In the genomic region with DNA sequence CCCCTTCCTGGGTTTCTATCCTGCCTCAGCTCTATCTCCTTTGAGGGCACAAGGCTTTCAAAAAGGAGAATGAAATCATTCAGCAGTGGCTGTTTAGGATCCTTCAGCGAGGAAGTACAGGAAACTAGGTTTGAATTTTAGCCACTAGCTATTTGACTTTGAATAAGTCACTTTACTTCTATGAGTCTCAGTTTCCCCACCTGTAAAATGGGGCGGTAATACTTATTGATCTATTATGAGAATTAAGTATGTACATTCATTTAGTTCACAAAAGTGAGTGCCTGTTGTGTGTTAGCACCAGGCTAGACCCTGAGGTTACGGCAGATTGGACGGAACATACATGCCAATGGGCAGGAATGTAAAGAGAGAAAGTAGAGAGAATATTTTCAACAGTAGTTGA, we compare ENCODE assay signal across 23 cellular contexts. TPM values are rescaled to one million over a fixed set of nuclear protein-coding genes. Genes with fewer than 3 reads are reported as not detected.
DNase-seq lines count a peak whose midpoint lies in the region; ATAC-seq, FAIRE-seq and TF ChIP-seq lines count a peak whose summit lies in the region.
"Had no signal": no experiment of that assay in that cellular context is flagged by ENCODE, and none has a peak within 500 bp of the region (broad histone marks: within the 10 kb centered on the region; RNA-seq: fewer than 3 reads in every experiment).

No MANE protein-coding gene starts in this region.

- ATAC-seq in RWPE2 (ENCODE audit: low read depth), result no peak
- ATAC-seq in pancreas, result no peak
- ATAC-seq in GM21381 (IDR thresholded peaks at IDR 0.05; ENCODE audit: unreplicated experiment), result no peak
- ATAC-seq in GM21717 (IDR thresholded peaks at IDR 0.05; ENCODE audit: unreplicated experiment), result no peak
- ATAC-seq: activated CD8-positive, alpha-beta T cell treated with anti-CD3 and anti-CD28 coated beads for 36 hours; heart right ventricle had no signal

- WGBS in hepatocyte (ENCODE audit: low lambda C conversion rate, missing lambda C conversion rate), result 95% methylated on average over 4 of the region's 4 CpGs
- WGBS in pancreas, 2 donors, result 54 to 63% methylated on average over 4 of the region's 4 CpGs

- H3K4me3 ChIP-seq in RWPE2 (ENCODE audit: severe bottlenecking) (no peak overlapping the region), hepatocyte (no peak overlapping the region), pancreas (peak overlapping the region in 2 of 4 donors; percentile 4 to 17), vagina (no peak overlapping the region)
- H3K4me3 ChIP-seq: GM23248, heart right ventricle, SJSA1 had no signal

- H3K9me3 ChIP-seq in RWPE2 (ENCODE audit: severe bottlenecking) (no peaks in the 10 kb centered on the region), hepatocyte (ENCODE audit: low read depth) (no peaks in the 10 kb centered on the region), pancreas (no peaks in the 10 kb centered on the region), vagina (no peaks in the 10 kb centered on the region)
- H3K9me3 ChIP-seq: heart right ventricle, SJSA1 had no signal

- H3K4me2 ChIP-seq in hepatocyte, result peak overlapping the region; percentile 71

- no peak for TF ChIP-seq POLR2A in vagina (IDR thresholded peaks at IDR 0.05)

- DNase-seq in RWPE2 (ENCODE audit: low spot score), result no peak
- no peak for DNase-seq in hepatocyte (ENCODE audit: low spot score)
- DNase-seq in pancreas, result no peak
- DNase-seq in vagina (ENCODE audit: extremely low spot score in 2 of 2), result no peak
- no peak for DNase-seq in hippocampal formation (lab: John Stamatoyannopoulos, UW)
- DNase-seq: activated B cell treated with CpG ODN at 0.5 μM for 24 hours; activated CD8-positive, alpha-beta T cell treated with anti-CD3 and anti-CD28 coated beads for 36 hours; activated naive CD4-positive, alpha-beta T cell treated with anti-CD3 and anti-CD28 coated beads, Interleukin-2, amount 10 ng/mL, durations not matched to agents 7 days and 5 days; activated T-cell treated with anti-CD3 and anti-CD28 coated beads, Interleukin-2, amount 50 U/mL, for 1 hour; AML-193; aorta; COR-L47; effector CD8-positive, alpha-beta T cell; GM23248; heart right ventricle; Kasumi-1; posterior cingulate gyrus; stimulated activated CD4-positive, alpha-beta T cell treated with anti-CD3 and anti-CD28 coated beads, Interleukin-4, amount 100 ng/mL, for 1 hour had no signal

- H3K36me3 ChIP-seq in RWPE2 (ENCODE audit: low read depth), result peaks cover 58% of the 10 kb centered on the region
- H3K36me3 ChIP-seq in hepatocyte (replicated peaks; ENCODE audit: insufficient read depth, low read depth), result no peaks in the 10 kb centered on the region
- no peaks in the 10 kb centered on the region for H3K36me3 ChIP-seq in pancreas
- H3K36me3 ChIP-seq in vagina, result no peaks in the 10 kb centered on the region
- H3K36me3 ChIP-seq: heart right ventricle, SJSA1 had no signal

- no peaks in the 10 kb centered on the region for H3K9me2 ChIP-seq in hepatocyte (replicated peaks; ENCODE audit: insufficient read depth)

- no peak for FAIRE-seq in pancreas (lab: Jason Lieb, UNC)
- FAIRE-seq: HTR-8/SVneo, islet of Langerhans had no signal

- intact Hi-C loops in pancreas (cut with DNase I), result loop anchor here in 2 of 3 donors (5.0 kb wide), 2 partner anchors 44 to 49 kb away; no protein-coding TSS in a partner anchor
- intact Hi-C loops in vagina (cut with DNase I), result no loop called here

- peaks cover 6% of the 10 kb centered on the region for H4K20me1 ChIP-seq in hepatocyte (ENCODE audit: insufficient read depth, poor library complexity, severe bottlenecking)

- no peak for TF ChIP-seq CTCF in RWPE2 (IDR thresholded peaks at IDR 0.05; ENCODE audit: poor library complexity, severe bottlenecking)
- TF ChIP-seq CTCF in hepatocyte (IDR thresholded peaks at IDR 0.05; ENCODE audit: poor library complexity), result no peak
- TF ChIP-seq CTCF in pancreas (IDR thresholded peaks at IDR 0.05), result no peak
- TF ChIP-seq CTCF in vagina (IDR thresholded peaks at IDR 0.05), result no peak

- peaks cover 78% of the 10 kb centered on the region for H3K4me1 ChIP-seq in RWPE2 (ENCODE audit: insufficient read depth, poor library complexity, severe bottlenecking)
- peaks cover 71% of the 10 kb centered on the region for H3K4me1 ChIP-seq in hepatocyte (ENCODE audit: insufficient read depth)
- H3K4me1 ChIP-seq in pancreas, result peaks cover 77 to 85% (median 79%) of the 10 kb centered on the region in 3 donors
- peaks cover 13% of the 10 kb centered on the region for H3K4me1 ChIP-seq in vagina
- H3K4me1 ChIP-seq: SJSA1 had no signal

- no peaks in the 10 kb centered on the region for H3K27me3 ChIP-seq in RWPE2 (ENCODE audit: insufficient read depth, poor library complexity, severe bottlenecking)
- H3K27me3 ChIP-seq in hepatocyte, result no peaks in the 10 kb centered on the region
- H3K27me3 ChIP-seq in pancreas, result no peaks in the 10 kb centered on the region
- no peaks in the 10 kb centered on the region for H3K27me3 ChIP-seq in vagina
- H3K27me3 ChIP-seq: SJSA1 had no signal

- H3K79me2 ChIP-seq in hepatocyte, result peaks cover 62% of the 10 kb centered on the region

- H2AFZ ChIP-seq in hepatocyte, result no peak overlapping the region
- H2AFZ ChIP-seq: GM23248 had no signal

- H3K27ac ChIP-seq in RWPE2 (ENCODE audit: poor library complexity, severe bottlenecking), result peak overlapping the region; percentile 86
- peak overlapping the region; percentile 96 for H3K27ac ChIP-seq in hepatocyte
- peak overlapping the region; percentile 64 to 95 (median 92) for H3K27ac ChIP-seq in pancreas
- H3K27ac ChIP-seq in vagina, result peak overlapping the region; percentile 55
- H3K27ac ChIP-seq: GM23248, heart right ventricle, SJSA1 had no signal

RNA-seq across cellular contexts. Expression of gene CDH1, which starts 6.6 kb away (rescaled TPM):
- 190 and 193 TPM in 2 replicates for total RNA-seq in hepatocyte
- 105 and 131 TPM in 2 replicates for polyA plus RNA-seq in hepatocyte
- total RNA-seq in pancreas, result 100 to 1,000 TPM; 119 to 258 (median 162) TPM
- 10 to 100 TPM; 52.8 to 78.8 TPM for polyA plus RNA-seq in pancreas
- 116 TPM for total RNA-seq in vagina
- total RNA-seq: GM23248 had no signal
